Comparison of ENCODE assay signal across 8 cellular contexts in the genomic region with DNA sequence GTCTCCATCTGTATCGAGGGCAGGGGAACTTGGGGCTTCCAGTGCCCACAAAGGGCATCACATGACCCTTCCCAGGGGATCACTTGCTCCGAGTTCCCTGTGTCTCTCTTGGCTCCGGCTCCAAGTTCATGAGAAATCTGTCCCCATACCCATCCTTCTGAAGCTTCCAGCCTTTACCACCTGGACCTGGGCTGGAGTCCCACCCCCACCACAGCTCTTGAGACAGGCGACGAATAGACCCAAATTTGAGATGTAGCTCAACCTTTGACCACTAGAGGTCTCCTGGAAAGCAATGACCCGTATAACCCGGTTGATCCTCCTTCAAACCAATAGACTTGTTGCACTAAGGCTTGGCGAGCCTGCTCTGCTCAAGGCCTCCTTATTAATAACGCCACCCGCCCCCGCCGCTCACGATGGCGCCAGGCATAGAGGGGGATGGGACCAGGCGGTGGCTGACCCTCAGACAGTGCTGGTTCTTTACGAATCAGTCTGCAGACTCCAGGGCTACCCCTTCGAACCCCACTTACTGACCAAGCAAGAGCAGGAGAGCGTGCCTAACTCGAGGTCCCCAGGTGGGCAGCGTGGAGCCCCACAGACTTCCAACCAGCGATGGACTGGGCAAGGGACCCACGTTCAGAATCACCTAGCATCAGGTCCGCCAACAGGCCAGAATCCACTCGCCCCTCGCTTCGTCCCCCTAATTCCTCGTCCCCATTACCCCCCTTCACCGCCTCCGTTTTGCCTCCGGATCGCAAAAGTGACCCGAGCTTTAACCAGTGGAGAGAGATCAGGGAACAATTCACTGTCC. TPM values are rescaled to one million over a fixed set of nuclear protein-coding genes. Genes with fewer than 3 reads are reported as not detected.
DNase-seq lines count a peak whose midpoint lies in the region; ATAC-seq lines count a peak whose summit lies in the region.

No MANE protein-coding gene starts in this region.

- H3K4me3 ChIP-seq in adipocyte (ENCODE audit: low read length) = peak overlapping the region; percentile 76

- intact Hi-C loops in left ventricle myocardium superior (cut with micrococcal nuclease) = loop anchor here (5.0 kb wide), 2 partner anchors 150 to 350 kb away; no protein-coding TSS in a partner anchor
- intact Hi-C loops in posterior cingulate gyrus (cut with DNase I) = loop anchor here (2.0 to 5.0 kb wide), 2 partner anchors 80 to 348 kb away; no protein-coding TSS in a partner anchor

- H3K9ac ChIP-seq in adipocyte (ENCODE audit: low read length) = peak overlapping the region; percentile 81

- H3K27me3 ChIP-seq in adipocyte (replicated peaks; ENCODE audit: control insufficient read depth, insufficient read depth, low read length) = no peaks in the 10 kb centered on the region

- no peaks in the 10 kb centered on the region for H3K9me3 ChIP-seq in adipocyte (ENCODE audit: control insufficient read depth, low read length)

- peaks cover 31% of the 10 kb centered on the region for H3K4me1 ChIP-seq in adipocyte (ENCODE audit: control insufficient read depth, insufficient read depth, low read length)

- in situ Hi-C loops in Caki2 (cut with HindIII; ENCODE audit: low pct_unique_long_range_greater_than_20kb, low sequenced_read_pairs) = no loop called here

- no peaks in the 10 kb centered on the region for H3K36me3 ChIP-seq in adipocyte (ENCODE audit: control insufficient read depth, insufficient read depth, low read length, severe bottlenecking)

- DNase-seq in Caki2 (ENCODE audit: low read depth) = peak; percentile 62
- DNase-seq in RKO (ENCODE audit: low spot score) = peak; percentile 85
- DNase-seq in adipocyte (ENCODE audit: low read depth) = no peak
- DNase-seq in left ventricle myocardium superior = peak; percentile 70
- peak in 6 of 10 donors; percentile 10 to 85 (median 38) for DNase-seq in posterior cingulate gyrus
- no peak for DNase-seq in GOT3 (lab: John Stamatoyannopoulos, UW)

- peak; percentile 69 for ATAC-seq in GM19395 (IDR thresholded peaks at IDR 0.05; ENCODE audit: unreplicated experiment)
- ATAC-seq in HG03442 (IDR thresholded peaks at IDR 0.05; ENCODE audit: unreplicated experiment) = peak; percentile 72
- ATAC-seq in left ventricle myocardium superior = peak; percentile 82

RNA-seq across cellular contexts. Expression of a gene that starts 4.4 kb away (rescaled TPM):
- 2.3 and 3.1 TPM in 2 replicates for total RNA-seq in Caki2 (2014; rRNA removed; shearing (Covaris generic); ENCODE audit: low replicate concordance)
- 12.9 TPM for total RNA-seq in left ventricle myocardium superior

Comparison
In these comparisons a context has a peak if more than half of its experiments do, and no peak if none do; other contexts are left out.
1. DNase-seq: peak in Caki2 (single experiment), RKO (single experiment), left ventricle myocardium superior (single experiment) and posterior cingulate gyrus (6 of 10); none in adipocyte (single experiment) and GOT3 (single experiment).
2. Peak in every context shown above with its lines, with median percentiles within 50 percentile points of each other: ATAC-seq.